ENCODE assay signal across 16 cellular contexts in the genomic region with DNA sequence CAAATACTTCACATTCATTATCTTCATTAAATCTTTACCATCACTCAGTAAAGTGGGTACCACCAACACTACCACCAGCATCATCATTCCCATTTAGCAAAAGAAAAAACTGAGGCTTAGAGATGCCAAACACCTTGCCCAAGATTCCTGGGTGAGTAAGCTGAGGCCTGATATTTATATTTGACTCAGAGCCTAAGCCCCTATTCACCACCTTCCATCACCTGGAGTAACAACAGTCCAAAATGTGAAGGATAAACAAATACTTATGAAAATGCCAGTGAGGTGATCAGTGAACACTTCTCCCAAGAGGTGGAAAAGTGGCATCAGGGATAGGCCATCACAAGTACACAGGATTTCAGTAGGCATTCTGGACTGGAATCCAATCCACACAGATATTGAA. TPM values are rescaled to one million over a fixed set of nuclear protein-coding genes. Genes with fewer than 3 reads are reported as not detected.
DNase-seq lines count a peak whose midpoint lies in the region; ATAC-seq, FAIRE-seq and TF ChIP-seq lines count a peak whose summit lies in the region.
"Had no signal": no experiment of that assay in that cellular context is flagged by ENCODE, and none has a peak within 500 bp of the region (broad histone marks: within the 10 kb centered on the region; RNA-seq: fewer than 3 reads in every experiment).

No MANE protein-coding gene starts in this region.

- H3K36me3 ChIP-seq in HepG2 (replicated peaks in 1 of 2; ENCODE audit: control insufficient read depth in 1 of 2, insufficient read depth in 2 of 2, low read length in 2 of 2): no peaks in the 10 kb centered on the region
- no peaks in the 10 kb centered on the region for H3K36me3 ChIP-seq in right lobe of liver
- no peaks in the 10 kb centered on the region for H3K36me3 ChIP-seq in PC-3 (ENCODE audit: low read depth, low read length)
- H3K36me3 ChIP-seq in iPS-15b (ENCODE audit: control insufficient read depth, insufficient read depth, low read length): no peaks in the 10 kb centered on the region
- H3K36me3 ChIP-seq: colonic mucosa, ovary had no signal

- FAIRE-seq in HepG2 (lab: Jason Lieb, UNC): no peak

- no peaks in the 10 kb centered on the region; a peak in 1 of 5 replicates for H3K27me3 ChIP-seq in HepG2 (ENCODE audit: control insufficient read depth in 1 of 2, insufficient read depth in 2 of 2, low read length in 2 of 2)
- H3K27me3 ChIP-seq in right lobe of liver: peaks cover 0 to 8% of the 10 kb centered on the region in 2 donors
- no peaks in the 10 kb centered on the region for H3K27me3 ChIP-seq in PC-3 (ENCODE audit: low read length)
- no peaks in the 10 kb centered on the region for H3K27me3 ChIP-seq in iPS-15b (ENCODE audit: control insufficient read depth, insufficient read depth, low read length)
- H3K27me3 ChIP-seq: colonic mucosa, ovary had no signal

- peak overlapping the region; percentile 94 for H3K4me2 ChIP-seq in HepG2 (ENCODE audit: low read depth, low read length)
- H3K4me2 ChIP-seq in PC-3 (ENCODE audit: low read length): peak overlapping the region; percentile 99

- no peaks in the 10 kb centered on the region for H3K9me2 ChIP-seq in PC-3 (replicated peaks; ENCODE audit: low read length)

- H2AFZ ChIP-seq in HepG2 (ENCODE audit: low read length) (no peak overlapping the region), PC-3 (ENCODE audit: low read length) (no peak overlapping the region)

- in situ Hi-C loops in HepG2 (cut with HindIII; ENCODE audit: extremely low pct_ligation_motif_present, low pct_unique_long_range_greater_than_20kb): no loop called here

- TF ChIP-seq EP300 in HepG2 (IDR thresholded peaks at IDR 0.05; ENCODE audit: low read depth in 2 of 2, low read length in 2 of 2) (no peak), HepG2 (CRISPR knock-in tag; IDR thresholded peaks at IDR 0.05; ENCODE audit: borderline replicate concordance) (no peak)

- TF ChIP-seq RAD21 in HepG2 (CRISPR knock-in tag; IDR thresholded peaks at IDR 0.05): no peak

- no peak overlapping the region for H3K27ac Mint-ChIP-seq in activated naive CD4-positive, alpha-beta T cell treated with anti-CD3 and anti-CD28 coated beads, Interleukin-2, amount 10 ng/mL, durations not matched to agents 7 days and 5 days
- H3K27ac Mint-ChIP-seq in effector memory CD8-positive, alpha-beta T cell: no peak overlapping the region
- H3K27ac Mint-ChIP-seq: activated CD4-positive, alpha-beta T cell treated with anti-CD3 and anti-CD28 coated beads, Interleukin-2, amount 10 ng/mL, durations not matched to agents 24 days and 14 days had no signal

- H3K9me3 ChIP-seq in HepG2 (ENCODE audit: low read length): no peaks in the 10 kb centered on the region
- no peaks in the 10 kb centered on the region for H3K9me3 ChIP-seq in right lobe of liver
- H3K9me3 ChIP-seq in PC-3 (ENCODE audit: low read length): no peaks in the 10 kb centered on the region
- no peaks in the 10 kb centered on the region for H3K9me3 ChIP-seq in iPS-15b (ENCODE audit: control insufficient read depth, insufficient read depth, low read length)
- H3K9me3 ChIP-seq: colonic mucosa, ovary had no signal

- H3K9ac ChIP-seq in HepG2 (ENCODE audit: insufficient read depth, low read depth, low read length): no peak overlapping the region
- no peak overlapping the region for H3K9ac ChIP-seq in PC-3 (ENCODE audit: low read length)
- H3K9ac ChIP-seq in iPS-15b (ENCODE audit: low read depth, low read length): no peak overlapping the region

- H3K4me1 ChIP-seq in HepG2 (ENCODE audit: insufficient read depth, low read length): peaks cover 78% of the 10 kb centered on the region
- peaks cover 0 to 9% (median 0%) of the 10 kb centered on the region in 4 donors for H3K4me1 ChIP-seq in right lobe of liver
- H3K4me1 ChIP-seq in PC-3 (ENCODE audit: insufficient read depth, low read length): peaks cover 72% of the 10 kb centered on the region
- H3K4me1 ChIP-seq in iPS-15b (ENCODE audit: control insufficient read depth, insufficient read depth, low read length): peaks cover 45% of the 10 kb centered on the region
- H3K4me1 ChIP-seq: colonic mucosa had no signal

- TF ChIP-seq POLR2A in HepG2 (IDR thresholded peaks at IDR 0.05; ENCODE audit: insufficient read depth in 1 of 2, low read depth in 2 of 2, low read length in 2 of 2) (no peak), right lobe of liver (IDR thresholded peaks at IDR 0.05) (no peak)

- peaks cover 22% of the 10 kb centered on the region for H3K4me1 Mint-ChIP-seq in activated naive CD4-positive, alpha-beta T cell treated with anti-CD3 and anti-CD28 coated beads, Interleukin-2, amount 10 ng/mL, durations not matched to agents 7 days and 5 days
- H3K4me1 Mint-ChIP-seq in effector memory CD8-positive, alpha-beta T cell (ENCODE audit: low read depth in 2 of 2): peaks cover 22 to 27% of the 10 kb centered on the region in 2 donors

- H3K27ac ChIP-seq in HepG2 (ENCODE audit: extremely low read length, insufficient read depth, low read length): no peak overlapping the region
- no peak overlapping the region for H3K27ac ChIP-seq in right lobe of liver
- H3K27ac ChIP-seq in PC-3 (ENCODE audit: low read length): no peak overlapping the region
- H3K27ac ChIP-seq: ovary had no signal

- DNase-seq in HepG2 (ENCODE audit: low spot score) (no peak), right lobe of liver (no peak), PC-3 (no peak)
- DNase-seq in activated naive CD4-positive, alpha-beta T cell treated with anti-CD3 and anti-CD28 coated beads, Interleukin-2, amount 10 ng/mL, durations not matched to agents 7 days and 5 days: no peak
- DNase-seq in stimulated activated CD4-positive, alpha-beta T cell treated with anti-CD3 and anti-CD28 coated beads, Interleukin-4, amount 100 ng/mL, for 24 hours: no peak
- DNase-seq in effector memory CD8-positive, alpha-beta T cell: no peak
- DNase-seq: activated T-cell treated with anti-CD3 and anti-CD28 coated beads, Interleukin-2, amount 50 U/mL, for 1 hour; colonic mucosa; DMS53; NCI-H187 treated with DMSO at 0.1 percent for 48 hours; ovary; RPMI8226; substantia nigra had no signal

- BruUV-seq in HepG2 (replicated peaks; lab: Mats Ljungman, UMichigan): no TSS peak
- no TSS peak for BruUV-seq in PC-3 (replicated peaks; lab: Mats Ljungman, UMichigan)

- intact Hi-C loops in HepG2 (cut with micrococcal nuclease; ENCODE audit: unreplicated experiment) (loop anchor here (10.0 kb wide), 1 partner anchor 270 kb away; the partner anchor contains the start of gene SCAF11), right lobe of liver (cut with DNase I) (no loop called here), PC-3 (cut with micrococcal nuclease) (loop anchor here (5.0 to 10.0 kb wide), 4 partner anchors 58 to 750 kb away; partner anchors contain the start of gene SLC38A2)

- no peak for TF ChIP-seq CTCF in HepG2 (CRISPR knock-in tag; IDR thresholded peaks at IDR 0.05)
- no peak for TF ChIP-seq CTCF in right lobe of liver (IDR thresholded peaks at IDR 0.05)
- TF ChIP-seq CTCF in PC-3 (conservative IDR thresholded peaks at IDR 0.05; ENCODE audit: low read depth, low read length): no peak

- H4K20me1 ChIP-seq in HepG2 (ENCODE audit: insufficient read depth, low read length): peaks cover 53% of the 10 kb centered on the region
- H4K20me1 ChIP-seq in PC-3 (ENCODE audit: low read length): peaks cover 71% of the 10 kb centered on the region

- no peak overlapping the region; a peak in 1 of 6 replicates for H3K4me3 ChIP-seq in HepG2 (replicated peaks in 1 of 3; ENCODE audit: insufficient read depth in 1 of 3, low read depth in 2 of 3, low read length in 3 of 3)
- H3K4me3 ChIP-seq in right lobe of liver: no peak overlapping the region
- H3K4me3 ChIP-seq in PC-3 (ENCODE audit: low read length): peak overlapping the region; percentile 85
- H3K4me3 ChIP-seq in iPS-15b (ENCODE audit: low read depth, low read length): peak overlapping the region; percentile 93
- H3K4me3 ChIP-seq: colonic mucosa, ovary had no signal

- peaks cover 23% of the 10 kb centered on the region for H3K36me3 Mint-ChIP-seq in activated naive CD4-positive, alpha-beta T cell treated with anti-CD3 and anti-CD28 coated beads, Interleukin-2, amount 10 ng/mL, durations not matched to agents 7 days and 5 days
- H3K36me3 Mint-ChIP-seq in effector memory CD8-positive, alpha-beta T cell (ENCODE audit: insufficient read depth): peaks cover 24% of the 10 kb centered on the region

- POLR2A ChIA-PET in HepG2 (lab: Yijun Ruan, JAX) (no interaction called here), PC-3 (lab: Charles Lee; ENCODE audit: unreplicated experiment) (no interaction called here)

- H3K4me3 Mint-ChIP-seq in activated naive CD4-positive, alpha-beta T cell treated with anti-CD3 and anti-CD28 coated beads, Interleukin-2, amount 10 ng/mL, durations not matched to agents 7 days and 5 days: no peak overlapping the region
- no peak overlapping the region for H3K4me3 Mint-ChIP-seq in effector memory CD8-positive, alpha-beta T cell
- H3K4me3 Mint-ChIP-seq: activated CD4-positive, alpha-beta T cell treated with anti-CD3 and anti-CD28 coated beads, Interleukin-2, amount 10 ng/mL, durations not matched to agents 24 days and 14 days had no signal

- CTCF ChIA-PET in HepG2 (lab: Yijun Ruan, JAX; ENCODE audit: low intra/inter-chr PET ratio, low total read pairs): no interaction called here
- CTCF ChIA-PET in PC-3 (lab: Charles Lee): interaction anchor here (0.5 kb wide), 1 partner anchor 674 kb away, joined by 4 read pairs; no protein-coding TSS in a partner anchor
- CTCF ChIA-PET in activated naive CD4-positive, alpha-beta T cell treated with anti-CD3 and anti-CD28 coated beads, Interleukin-2, amount 10 ng/mL, durations not matched to agents 7 days and 5 days (lab: Charles Lee): no interaction called here

- no peaks in the 10 kb centered on the region for H3K9me3 Mint-ChIP-seq in activated naive CD4-positive, alpha-beta T cell treated with anti-CD3 and anti-CD28 coated beads, Interleukin-2, amount 10 ng/mL, durations not matched to agents 7 days and 5 days
- no peaks in the 10 kb centered on the region for H3K9me3 Mint-ChIP-seq in effector memory CD8-positive, alpha-beta T cell
- H3K9me3 Mint-ChIP-seq: activated CD4-positive, alpha-beta T cell treated with anti-CD3 and anti-CD28 coated beads, Interleukin-2, amount 10 ng/mL, durations not matched to agents 24 days and 14 days had no signal

- no peaks in the 10 kb centered on the region for H3F3A ChIP-seq in PC-3 (ENCODE audit: low read length, unreplicated experiment)

- ATAC-seq in HepG2 (no peak), right lobe of liver (no peak), PC-3 (no peak), HG03175 (IDR thresholded peaks at IDR 0.05; ENCODE audit: unreplicated experiment) (no peak)
- no peak for ATAC-seq in effector memory CD8-positive, alpha-beta T cell (replicated peaks)

- peaks cover 86% of the 10 kb centered on the region for H3K79me2 ChIP-seq in HepG2 (ENCODE audit: insufficient read depth, low read length)
- H3K79me2 ChIP-seq in PC-3 (ENCODE audit: low read length): peaks cover 97% of the 10 kb centered on the region

- peaks cover 6% of the 10 kb centered on the region for H3K27me3 Mint-ChIP-seq in activated naive CD4-positive, alpha-beta T cell treated with anti-CD3 and anti-CD28 coated beads, Interleukin-2, amount 10 ng/mL, durations not matched to agents 7 days and 5 days
- no peaks in the 10 kb centered on the region for H3K27me3 Mint-ChIP-seq in effector memory CD8-positive, alpha-beta T cell
- H3K27me3 Mint-ChIP-seq: activated CD4-positive, alpha-beta T cell treated with anti-CD3 and anti-CD28 coated beads, Interleukin-2, amount 10 ng/mL, durations not matched to agents 24 days and 14 days had no signal

RNA-seq across cellular contexts. Expression of gene SLC38A1, which starts 3.7 kb away (rescaled TPM):
- total RNA-seq in HepG2 (2016; rRNA removed; fragmentation: Illumina TruSeq; extraction: Trizol) (47.0 and 49.8 TPM in 2 replicates), right lobe of liver (10 to 100 TPM in 4 of 6 experiments, 1 to 10 TPM in 2; 7.9 to 20.7 (median 12.2) TPM), PC-3 (2014; rRNA removed) (101 and 107 TPM in 2 replicates)
- 38.0 and 39.4 TPM in 2 replicates for total RNA-seq in HepG2 (2016; cell fraction: cytosol; rRNA removed; fragmentation: Illumina TruSeq; extraction: Trizol; ENCODE audit: low read depth)
- total RNA-seq in HepG2 (2016; cell fraction: insoluble cytoplasmic fraction; rRNA removed; fragmentation: Illumina TruSeq; extraction: Trizol): 47.7 and 50.5 TPM in 2 replicates
- total RNA-seq in HepG2 (2016; cell fraction: membrane; rRNA removed; fragmentation: Illumina TruSeq; extraction: Trizol): 32.7 and 33.7 TPM in 2 replicates
- 56.8 and 57.5 TPM in 2 replicates for total RNA-seq in HepG2 (2016; cell fraction: nucleus; rRNA removed; fragmentation: Illumina TruSeq; extraction: Trizol)
- polyA plus RNA-seq in HepG2 (2011; rRNA removed): 42.0 and 50.6 TPM in 2 replicates
- polyA plus RNA-seq in HepG2 (2011; cell fraction: cytosol; rRNA removed): 23.8 and 38.5 TPM in 2 replicates
- polyA plus RNA-seq in HepG2 (2011; cell fraction: nucleus; rRNA removed): 23.7 and 30.2 TPM in 2 replicates
- polyA plus RNA-seq in HepG2 (2012): 35.2 and 56.5 TPM in 2 replicates
- 4.1 and 5.4 TPM in 2 replicates for polyA plus RNA-seq in HepG2 (2016; cell fraction: cytosol; fragmentation: Illumina TruSeq; extraction: Trizol; ENCODE audit: low read depth)
- 25.3 and 31.2 TPM in 2 replicates for polyA plus RNA-seq in HepG2 (2016; cell fraction: insoluble cytoplasmic fraction; fragmentation: Illumina TruSeq; extraction: Trizol; ENCODE audit: low read depth)
- 10.1 and 10.4 TPM in 2 replicates for polyA plus RNA-seq in HepG2 (2016; cell fraction: membrane; fragmentation: Illumina TruSeq; extraction: Trizol; ENCODE audit: low read depth)
- 39.9 and 42.9 TPM in 2 replicates for polyA plus RNA-seq in HepG2 (2016; cell fraction: nucleus; fragmentation: Illumina TruSeq; extraction: Trizol; ENCODE audit: insufficient read depth, low read depth)
- 122 and 355 TPM in 2 replicates for polyA minus RNA-seq in HepG2 (2011; rRNA and poly(A)+ RNA removed; ENCODE audit: low replicate concordance)
- polyA minus RNA-seq in HepG2 (2011; cell fraction: cytosol; rRNA and poly(A)+ RNA removed): 81.0 and 98.9 TPM in 2 replicates
- polyA minus RNA-seq in HepG2 (2011; cell fraction: nucleus; rRNA and poly(A)+ RNA removed): 132 and 143 TPM in 2 replicates

Comparison
In these comparisons a context has a peak if more than half of its experiments do, and no peak if none do; other contexts are left out.
1. intact Hi-C loops: an anchor here in HepG2 (10.0 kb wide) and PC-3 (5.0 to 10.0 kb wide); none called in right lobe of liver.
2. H3K4me3 ChIP-seq: peak in PC-3 (single experiment) and iPS-15b (single experiment); none in HepG2 (0 of 3) and right lobe of liver (0 of 3).